8 cellular contexts compared by ENCODE assay signal in genomic region chr1:248825909-248826760, GRCh38.
DNase-seq lines count a peak whose midpoint lies in the region; ATAC-seq and TF ChIP-seq lines count a peak whose summit lies in the region.

Gene SH3BP5L (minus strand): TSS chr1:248825915. CDS start chr1:248824935, 980 bp downstream.

- peaks cover 19 to 29% of the 10 kb centered on the region in 2 donors for H3K4me1 ChIP-seq in mucosa of rectum (ENCODE audit: control insufficient read depth in 2 of 2, insufficient read depth in 2 of 2, low read length in 2 of 2)

- peak within 1 kb of the TSS; percentile 81 to 98 for H3K9ac ChIP-seq in mucosa of rectum (ENCODE audit: low read depth in 1 of 2, low read length in 2 of 2)

- peak within 1 kb of the TSS; percentile 85 to 100 for H3K4me3 ChIP-seq in mucosa of rectum (ENCODE audit: low read length in 2 of 2)

- H3K27ac ChIP-seq in epithelial cell of prostate (peak within 1 kb of the TSS; percentile 81), mucosa of rectum (ENCODE audit: low read depth in 2 of 2, low read length in 2 of 2) (peak within 1 kb of the TSS; percentile 94 to 99)

- DNase-seq in DMS153 treated with DMSO at 0.1 percent for 48 hours (lab: John Stamatoyannopoulos, UW; ENCODE audit: unreplicated experiment) (peak; percentile 98), OCI-M2 (lab: John Stamatoyannopoulos, UW; ENCODE audit: unreplicated experiment) (peak; percentile 81), activated T-cell treated with anti-CD3 and anti-CD28 coated beads for 4 hours (peak; percentile 80), epithelial cell of prostate (ENCODE audit: low read depth, low spot score) (no peak)
- DNase-seq in stimulated activated CD8-positive, alpha-beta memory T cell treated with anti-CD3 and anti-CD28 coated beads, Interleukin-4, amount 100 ng/mL, for 48 hours = peak; percentile 90

- TF ChIP-seq RAD21 in Ishikawa (IDR thresholded peaks at IDR 0.05; ENCODE audit: low read depth) = peak; percentile 50

- TF ChIP-seq EP300 in Ishikawa (IDR thresholded peaks at IDR 0.05; ENCODE audit: borderline replicate concordance) = no peak

- ATAC-seq in GM21576 (IDR thresholded peaks at IDR 0.05; ENCODE audit: unreplicated experiment) = peak; percentile 90

- no peaks in the 10 kb centered on the region for H3K27me3 ChIP-seq in mucosa of rectum (ENCODE audit: control insufficient read depth in 2 of 2, insufficient read depth in 2 of 2, low read length in 2 of 2)

- H3K9me3 ChIP-seq in mucosa of rectum (ENCODE audit: control insufficient read depth in 2 of 2, low read length in 2 of 2) = no peaks in the 10 kb centered on the region

- peaks cover 0 to 13% of the 10 kb centered on the region in 2 donors for H3K36me3 ChIP-seq in mucosa of rectum (ENCODE audit: control insufficient read depth in 2 of 2, insufficient read depth in 2 of 2, low read length in 2 of 2)

TF ChIP-seq in Ishikawa, 13 proteins besides CTCF, POLR2A, EP300 and RAD21:
- TF ChIP-seq MAX (IDR thresholded peaks at IDR 0.05) (peak; percentile 75), CEBPB (IDR thresholded peaks at IDR 0.05) (no peak), NFIC (IDR thresholded peaks at IDR 0.05) (no peak), EGR1 (IDR thresholded peaks at IDR 0.05) (peak; percentile 98), TEAD4 (IDR thresholded peaks at IDR 0.05) (no peak), CREB1 (IDR thresholded peaks at IDR 0.05; ENCODE audit: low read depth) (peak; percentile 40), TAF1 (IDR thresholded peaks at IDR 0.05; ENCODE audit: low read depth) (peak; percentile 82), YY1 (IDR thresholded peaks at IDR 0.05; ENCODE audit: low read depth) (peak; percentile 100)
